In genomic region chr19:10752237-10752912, GRCh38 we compare ENCODE assay signal across 12 cellular contexts. TPM values are rescaled to one million over a fixed set of nuclear protein-coding genes. Genes with fewer than 3 reads are reported as not detected.
DNase-seq lines count a peak whose midpoint lies in the region; ATAC-seq, FAIRE-seq and TF ChIP-seq lines count a peak whose summit lies in the region.
"Had no signal": no experiment of that assay in that cellular context is flagged by ENCODE, and none has a peak within 500 bp of the region (broad histone marks: within the 10 kb centered on the region; RNA-seq: fewer than 3 reads in every experiment).

No MANE protein-coding gene starts in this region.

- H3K4me3 ChIP-seq in left ventricle myocardium inferior (no peak overlapping the region), pancreas (no peak overlapping the region)

- DNase-seq in CD14-positive monocyte (ENCODE audit: low spot score): no peak
- DNase-seq in activated T-helper 2 cell treated with anti-CD3 and anti-CD28 coated beads, Interferon-gamma antibody, Interleukin-2, Interleukin-4, amounts not matched to agents 10 μg/mL and 5 μg/mL and 100 μg/mL, durations not matched to agents 14 hours and 24 hours and 36 hours (ENCODE audit: low spot score): no peak
- peak; percentile 58 for DNase-seq in left ventricle myocardium inferior
- DNase-seq in pancreas: no peak
- no peak for DNase-seq in activated CD8-positive, alpha-beta memory T cell treated with anti-CD3 and anti-CD28 coated beads for 24 hours
- no peak for DNase-seq in T1000 (lab: John Stamatoyannopoulos, UW)
- DNase-seq: activated effector memory CD4-positive, alpha-beta T cell treated with Interleukin-2 at 50 U/mL for 16 hours; DMS53; KBM-7; NCI-H510A treated with DMSO at 0.1 percent for 48 hours had no signal

- H3K27ac Mint-ChIP-seq in CD14-positive monocyte: peak overlapping the region in 6 of 7 donors; percentile 73 to 97 (median 94)
- H3K27ac Mint-ChIP-seq in activated T-helper 2 cell treated with anti-CD3 and anti-CD28 coated beads, Interferon-gamma antibody, Interleukin-2, Interleukin-4, amounts not matched to agents 10 μg/mL and 5 μg/mL and 100 μg/mL, durations not matched to agents 14 hours and 24 hours and 36 hours: peak overlapping the region; percentile 26

- peaks cover 0 to 3% (median 0%) of the 10 kb centered on the region in 7 donors for H3K9me3 Mint-ChIP-seq in CD14-positive monocyte
- H3K9me3 Mint-ChIP-seq in activated T-helper 2 cell treated with anti-CD3 and anti-CD28 coated beads, Interferon-gamma antibody, Interleukin-2, Interleukin-4, amounts not matched to agents 10 μg/mL and 5 μg/mL and 100 μg/mL, durations not matched to agents 14 hours and 24 hours and 36 hours: no peaks in the 10 kb centered on the region

- H3K27me3 Mint-ChIP-seq in CD14-positive monocyte (ENCODE audit: low read depth in 3 of 3): peaks cover 0 to 4% (median 0%) of the 10 kb centered on the region in 3 donors
- no peaks in the 10 kb centered on the region for H3K27me3 Mint-ChIP-seq in activated T-helper 2 cell treated with anti-CD3 and anti-CD28 coated beads, Interferon-gamma antibody, Interleukin-2, Interleukin-4, amounts not matched to agents 10 μg/mL and 5 μg/mL and 100 μg/mL, durations not matched to agents 14 hours and 24 hours and 36 hours (ENCODE audit: low read depth)

- ATAC-seq in pancreas (no peak), HG02981 (IDR thresholded peaks at IDR 0.05; ENCODE audit: unreplicated experiment) (no peak), HG03280 (IDR thresholded peaks at IDR 0.05; ENCODE audit: unreplicated experiment) (no peak)

- H3K9me3 ChIP-seq in left ventricle myocardium inferior (replicated peaks): no peaks in the 10 kb centered on the region
- H3K9me3 ChIP-seq in pancreas: no peaks in the 10 kb centered on the region

- H3K4me3 Mint-ChIP-seq in CD14-positive monocyte: no peak overlapping the region
- H3K4me3 Mint-ChIP-seq in activated T-helper 2 cell treated with anti-CD3 and anti-CD28 coated beads, Interferon-gamma antibody, Interleukin-2, Interleukin-4, amounts not matched to agents 10 μg/mL and 5 μg/mL and 100 μg/mL, durations not matched to agents 14 hours and 24 hours and 36 hours (ENCODE audit: low read depth): no peak overlapping the region

- peaks cover 98% of the 10 kb centered on the region for H3K4me1 ChIP-seq in left ventricle myocardium inferior
- peaks cover 40 to 54% (median 44%) of the 10 kb centered on the region in 3 donors for H3K4me1 ChIP-seq in pancreas

- no peak for FAIRE-seq in pancreas (lab: Jason Lieb, UNC)

- H3K27ac ChIP-seq in left ventricle myocardium inferior (replicated peaks) (peak overlapping the region; percentile 94), pancreas (peak overlapping the region; percentile 80 to 96 (median 88))

- intact Hi-C loops in CD14-positive monocyte (cut with micrococcal nuclease) (no loop called here), left ventricle myocardium inferior (cut with micrococcal nuclease) (no loop called here), pancreas (cut with DNase I) (no loop called here)
- intact Hi-C loops in activated T-helper 2 cell treated with anti-CD3 and anti-CD28 coated beads, Interferon-gamma antibody, Interleukin-2, Interleukin-4, amounts not matched to agents 10 μg/mL and 5 μg/mL and 100 μg/mL, durations not matched to agents 14 hours and 24 hours and 36 hours (cut with micrococcal nuclease): no loop called here

- H3K4me1 Mint-ChIP-seq in CD14-positive monocyte: peaks cover 83% of the 10 kb centered on the region
- H3K4me1 Mint-ChIP-seq in activated T-helper 2 cell treated with anti-CD3 and anti-CD28 coated beads, Interferon-gamma antibody, Interleukin-2, Interleukin-4, amounts not matched to agents 10 μg/mL and 5 μg/mL and 100 μg/mL, durations not matched to agents 14 hours and 24 hours and 36 hours (ENCODE audit: low read depth): peaks cover 58% of the 10 kb centered on the region

- H3K36me3 Mint-ChIP-seq in CD14-positive monocyte: peaks cover 4 to 14% of the 10 kb centered on the region in 2 donors
- peaks cover 13% of the 10 kb centered on the region for H3K36me3 Mint-ChIP-seq in activated T-helper 2 cell treated with anti-CD3 and anti-CD28 coated beads, Interferon-gamma antibody, Interleukin-2, Interleukin-4, amounts not matched to agents 10 μg/mL and 5 μg/mL and 100 μg/mL, durations not matched to agents 14 hours and 24 hours and 36 hours (ENCODE audit: low read depth)

- 91 to 96% methylated on average over 8 of the region's 8 CpGs for WGBS in pancreas, 2 donors

- H3K36me3 ChIP-seq in left ventricle myocardium inferior (no peaks in the 10 kb centered on the region), pancreas (no peaks in the 10 kb centered on the region)

- H3K27me3 ChIP-seq in left ventricle myocardium inferior (ENCODE audit: low read depth): no peaks in the 10 kb centered on the region
- no peaks in the 10 kb centered on the region for H3K27me3 ChIP-seq in pancreas

- TF ChIP-seq CTCF in CD14-positive monocyte (IDR thresholded peaks at IDR 0.05) (no peak), left ventricle myocardium inferior (IDR thresholded peaks at IDR 0.05; ENCODE audit: borderline replicate concordance) (no peak), pancreas (IDR thresholded peaks at IDR 0.05) (no peak)

RNA-seq across cellular contexts. Expression of gene DNM2, which starts 34.5 kb away (rescaled TPM):
- polyA plus RNA-seq in CD14-positive monocyte: 10 to 100 TPM; 53.0 to 69.5 TPM
- total RNA-seq in activated T-helper 2 cell treated with anti-CD3 and anti-CD28 coated beads, Interferon-gamma antibody, Interleukin-2, Interleukin-4, amounts not matched to agents 10 μg/mL and 5 μg/mL and 100 μg/mL, durations not matched to agents 14 hours and 24 hours and 36 hours: 185 and 198 TPM in 2 replicates
- 156 TPM for total RNA-seq in left ventricle myocardium inferior
- total RNA-seq in pancreas: 10 to 100 TPM; 52.5 to 94.8 (median 87.9) TPM
- 100 to 1,000 TPM in 1 of 2 donors, 10 to 100 TPM in 1; 88.6 to 115 TPM for polyA plus RNA-seq in pancreas

RNA-seq across cellular contexts. Expression of gene QTRT1, which starts 51.1 kb away (rescaled TPM):
- polyA plus RNA-seq in CD14-positive monocyte (10 to 100 TPM in 1 of 2 donors, 1 to 10 TPM in 1; 9.9 to 12.3 TPM), pancreas (100 to 1,000 TPM; 410 to 432 TPM)
- 67.2 and 75.0 TPM in 2 replicates for total RNA-seq in activated T-helper 2 cell treated with anti-CD3 and anti-CD28 coated beads, Interferon-gamma antibody, Interleukin-2, Interleukin-4, amounts not matched to agents 10 μg/mL and 5 μg/mL and 100 μg/mL, durations not matched to agents 14 hours and 24 hours and 36 hours
- total RNA-seq in left ventricle myocardium inferior (30.5 TPM), pancreas (10 to 100 TPM; 42.5 to 70.7 (median 56.6) TPM)
